8 cellular contexts compared by ENCODE assay signal in the genomic region with DNA sequence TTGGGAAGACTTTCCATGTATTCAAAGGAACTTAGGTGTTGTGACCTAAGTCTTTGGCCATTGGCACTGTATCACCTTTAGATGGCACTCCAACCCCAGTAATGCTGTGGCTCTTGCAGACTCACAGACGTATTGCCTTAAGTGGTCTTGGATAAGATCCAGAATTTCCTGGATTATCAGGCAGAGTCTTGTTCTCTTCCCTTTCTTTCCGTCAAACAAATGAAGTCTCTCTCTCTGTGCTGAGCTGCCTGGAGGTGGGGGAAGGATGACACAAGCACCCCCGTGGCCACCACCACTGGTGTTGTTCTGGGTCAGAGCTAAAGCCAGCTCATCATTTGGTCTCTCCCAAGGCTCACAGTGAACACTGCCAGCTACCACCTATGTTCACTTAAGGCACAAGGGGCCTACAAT.
A peak's percentile ranks its signal among the peaks of the same experiment; 100 is the strongest.
DNase-seq lines count a peak whose midpoint lies in the region; ATAC-seq and TF ChIP-seq lines count a peak whose summit lies in the region.

No MANE protein-coding gene starts in this region.

- H3K4me1 Mint-ChIP-seq in activated T-cell treated with anti-CD3 and anti-CD28 coated beads, Interleukin-2, amount 50 U/mL, for 4 hours (ENCODE audit: low read depth), result no peaks in the 10 kb centered on the region

- H3K9me3 Mint-ChIP-seq in activated T-cell treated with anti-CD3 and anti-CD28 coated beads, Interleukin-2, amount 50 U/mL, for 4 hours, result peaks cover 26% of the 10 kb centered on the region

- WGBS in mesenchymal stem cell, result 7% methylated on average over 3 of the region's 3 CpGs

- H3K27ac ChIP-seq in DOHH2 (ENCODE audit: low read depth, low read length) (no peak overlapping the region), mesenchymal stem cell (ENCODE audit: low read length, poor library complexity, severe bottlenecking) (no peak overlapping the region)

- H3K9me3 ChIP-seq in DOHH2 (ENCODE audit: control insufficient read depth, insufficient read depth, low read length), result no peaks in the 10 kb centered on the region
- peaks cover 18% of the 10 kb centered on the region for H3K9me3 ChIP-seq in mesenchymal stem cell (ENCODE audit: control insufficient read depth, low read length)

- peak; percentile 2 for DNase-seq in NCI-H128 (lab: John Stamatoyannopoulos, UW; ENCODE audit: unreplicated experiment)
- DNase-seq in amniotic epithelial cell (ENCODE audit: low read depth), result peak; percentile 2
- DNase-seq in mesenchymal stem cell, result peak; percentile 65
- DNase-seq in activated T-cell treated with anti-CD3 and anti-CD28 coated beads, Interleukin-2, amount 50 U/mL, for 4 hours, result no peak

- H3K36me3 Mint-ChIP-seq in activated T-cell treated with anti-CD3 and anti-CD28 coated beads, Interleukin-2, amount 50 U/mL, for 4 hours (ENCODE audit: insufficient read depth), result no peaks in the 10 kb centered on the region

- TF ChIP-seq CTCF in DOHH2 (IDR thresholded peaks at IDR 0.05; ENCODE audit: low read depth, low read length, poor library complexity, severe bottlenecking), result peak; percentile 66

- H2AFZ ChIP-seq in mesenchymal stem cell (ENCODE audit: low read depth, low read length), result no peak overlapping the region

- H3K79me1 ChIP-seq in mesenchymal stem cell (replicated peaks; ENCODE audit: low read length, poor library complexity, severe bottlenecking), result no peaks in the 10 kb centered on the region

- no peak overlapping the region for H3K14ac ChIP-seq in mesenchymal stem cell (ENCODE audit: low read length in 2 of 2)

- no peaks in the 10 kb centered on the region for H3K79me2 ChIP-seq in DOHH2 (ENCODE audit: control insufficient read depth, low read length)

- H2AK5ac ChIP-seq in mesenchymal stem cell (ENCODE audit: low read length, severe bottlenecking), result no peak overlapping the region

- H3K18ac ChIP-seq in mesenchymal stem cell (ENCODE audit: low read depth in 1 of 2, low read length in 2 of 2), result no peak overlapping the region

- H3K9ac ChIP-seq in mesenchymal stem cell (ENCODE audit: low read length), result no peak overlapping the region

- no peak overlapping the region for H3K4me3 ChIP-seq in DOHH2 (ENCODE audit: low read length)
- no peak overlapping the region for H3K4me3 ChIP-seq in mesenchymal stem cell (ENCODE audit: insufficient read depth in 1 of 2, low read depth in 1 of 2, low read length in 2 of 2)

- H3K27me3 Mint-ChIP-seq in activated T-cell treated with anti-CD3 and anti-CD28 coated beads, Interleukin-2, amount 50 U/mL, for 4 hours (ENCODE audit: low read depth), result no peaks in the 10 kb centered on the region

- H3K27me3 ChIP-seq in DOHH2 (ENCODE audit: control insufficient read depth, low read length) (no peaks in the 10 kb centered on the region), mesenchymal stem cell (ENCODE audit: control insufficient read depth in 1 of 2, insufficient read depth in 1 of 2, low read length in 2 of 2) (no peaks in the 10 kb centered on the region)

- H2BK12ac ChIP-seq in mesenchymal stem cell (ENCODE audit: low read length in 2 of 2), result no peak overlapping the region

- H3K36me3 ChIP-seq in DOHH2 (ENCODE audit: control insufficient read depth, low read length) (no peaks in the 10 kb centered on the region), mesenchymal stem cell (ENCODE audit: control insufficient read depth in 1 of 2, insufficient read depth in 2 of 2, low read depth in 1 of 2, low read length in 2 of 2) (no peaks in the 10 kb centered on the region)

- H2BK15ac ChIP-seq in mesenchymal stem cell (ENCODE audit: low read depth, poor library complexity, severe bottlenecking), result no peak overlapping the region

- no peaks in the 10 kb centered on the region for H4K20me1 ChIP-seq in DOHH2 (ENCODE audit: control insufficient read depth, insufficient read depth, low read depth, low read length)

- ATAC-seq in GM21786 (IDR thresholded peaks at IDR 0.05; ENCODE audit: unreplicated experiment) (no peak), GM21526 (IDR thresholded peaks at IDR 0.05; ENCODE audit: low FRiP score, unreplicated experiment) (no peak), GM19455 (IDR thresholded peaks at IDR 0.05; ENCODE audit: unreplicated experiment) (no peak)
- no peak for ATAC-seq in activated T-cell treated with anti-CD3 and anti-CD28 coated beads, Interleukin-2, amount 50 U/mL, for 4 hours

- no peak overlapping the region for H3K23ac ChIP-seq in mesenchymal stem cell (ENCODE audit: low read length in 2 of 2)

- H3K4me2 ChIP-seq in DOHH2 (ENCODE audit: low read length) (no peak overlapping the region), mesenchymal stem cell (ENCODE audit: low read length, poor library complexity, severe bottlenecking) (no peak overlapping the region)

- H3K4me3 Mint-ChIP-seq in activated T-cell treated with anti-CD3 and anti-CD28 coated beads, Interleukin-2, amount 50 U/mL, for 4 hours, result no peak overlapping the region

- H2BK120ac ChIP-seq in mesenchymal stem cell (ENCODE audit: low read depth, low read length), result no peak overlapping the region

- H3K9me2 ChIP-seq in DOHH2 (replicated peaks; ENCODE audit: control insufficient read depth, low read length), result no peaks in the 10 kb centered on the region

- no peak overlapping the region for H3K4ac ChIP-seq in mesenchymal stem cell (ENCODE audit: low read depth in 1 of 2, low read length in 2 of 2)

- H3K4me1 ChIP-seq in DOHH2 (ENCODE audit: control insufficient read depth, low read length) (no peaks in the 10 kb centered on the region), mesenchymal stem cell (ENCODE audit: control insufficient read depth, insufficient read depth, low read depth, low read length) (no peaks in the 10 kb centered on the region)

- peak overlapping the region; percentile 23 for H4K8ac ChIP-seq in mesenchymal stem cell (ENCODE audit: low read length)

- H3F3A ChIP-seq in DOHH2 (ENCODE audit: control insufficient read depth, insufficient read depth), result no peaks in the 10 kb centered on the region

- no peak overlapping the region for H2BK5ac ChIP-seq in mesenchymal stem cell (ENCODE audit: low read depth, low read length, poor library complexity, severe bottlenecking)

- no peak overlapping the region for H4K91ac ChIP-seq in mesenchymal stem cell (ENCODE audit: low read length)
